35 cellular contexts compared by ENCODE assay signal in genomic region chr10:79583488-79584024, GRCh38. TPM values are rescaled to one million over a fixed set of nuclear protein-coding genes. Genes with fewer than 3 reads are reported as not detected.
"Had no signal": no experiment of that assay in that cellular context is flagged by ENCODE, and none has a peak within 500 bp of the region (broad histone marks: within the 10 kb centered on the region; RNA-seq: fewer than 3 reads in every experiment).

No MANE protein-coding gene starts in this region.

- ATAC-seq: activated CD8-positive, alpha-beta T cell treated with anti-CD3 and anti-CD28 coated beads for 36 hours; activated T-cell treated with anti-CD3 and anti-CD28 coated beads, Interleukin-2, amount 50 U/mL, for 4 hours had no signal

- H3K27ac ChIP-seq: adrenal gland, cardiac muscle cell, VCaP had no signal

- DNase-seq: activated B cell treated with CpG ODN at 0.5 μM for 24 hours; activated CD4-positive, alpha-beta T cell treated with anti-CD3 and anti-CD28 coated beads for 4 hours; activated CD4-positive, alpha-beta T cell treated with anti-CD3 and anti-CD28 coated beads, Interleukin-2, amount 10 ng/mL, durations not matched to agents 24 days and 14 days; activated CD4-positive, alpha-beta T cell treated with anti-CD3 and anti-CD28 coated beads, Interleukin-2, amount 50 U/mL, for 1 hour; activated CD4-positive, alpha-beta T cell treated with anti-CD3 and anti-CD28 coated beads, Interleukin-2, amount 50 U/mL, for 4 hours; activated CD4-positive, CD25-positive, alpha-beta regulatory T cell treated with anti-CD3 and anti-CD28 coated beads, Interleukin-2, amount 50 U/mL, for 72 hours; activated CD8-positive, alpha-beta memory T cell treated with anti-CD3 and anti-CD28 coated beads, Interleukin-2, amount 50 U/mL, for 4 hours; activated CD8-positive, alpha-beta T cell treated with anti-CD3 and anti-CD28 coated beads for 36 hours; activated effector memory CD4-positive, alpha-beta T cell treated with anti-CD3 and anti-CD28 coated beads, Interleukin-2, amount 50 U/mL, for 16 hours; activated gamma-delta T cell treated with Interleukin-2 at 50 U/mL for 16 hours; activated naive CD4-positive, alpha-beta T cell; activated naive CD4-positive, alpha-beta T cell treated with anti-CD3 and anti-CD28 coated beads for 36 hours; activated naive CD4-positive, alpha-beta T cell treated with anti-CD3 and anti-CD28 coated beads, Interleukin-2, amount 50 U/mL, for 16 hours; activated naive CD8-positive, alpha-beta T cell treated with anti-CD3 and anti-CD28 coated beads for 36 hours; activated T-cell treated with anti-CD3 and anti-CD28 coated beads for 4 hours; activated T-cell treated with anti-CD3 and anti-CD28 coated beads, Interleukin-2, amount 50 U/mL, for 1 hour; activated T-cell treated with anti-CD3 and anti-CD28 coated beads, Interleukin-2, amount 50 U/mL, for 4 hours; activated T-cell treated with anti-CD3 and anti-CD28 coated beads, Interleukin-2, amount 50 U/mL, for 72 hours; adrenal gland; amniotic stem cell; aorta; caudate nucleus; cerebellar nuclear complex; T-helper 9 cell had no signal

- H3K4me1 ChIP-seq: adrenal gland had no signal

- H3K27ac Mint-ChIP-seq: activated B cell treated with CpG ODN at 0.5 μM for 24 hours; activated CD4-positive, alpha-beta memory T cell treated with anti-CD3 and anti-CD28 coated beads for 36 hours; activated CD4-positive, alpha-beta T cell treated with anti-CD3 and anti-CD28 coated beads, Interleukin-2, amount 10 ng/mL, durations not matched to agents 24 days and 14 days; activated CD8-positive, alpha-beta T cell treated with anti-CD3 and anti-CD28 coated beads for 36 hours; activated naive CD4-positive, alpha-beta T cell treated with anti-CD3 and anti-CD28 coated beads for 36 hours; activated naive CD4-positive, alpha-beta T cell treated with anti-CD3 and anti-CD28 coated beads, Interleukin-2, amount 50 U/mL, for 72 hours; activated naive CD8-positive, alpha-beta T cell treated with anti-CD3 and anti-CD28 coated beads for 36 hours; activated T-cell treated with anti-CD3 and anti-CD28 coated beads, Interleukin-2, amount 50 U/mL, for 72 hours; brain; T-helper 1 cell treated with Interleukin-12 subunit alpha and Interleukin-12 subunit beta and Interleukin-4 antibody, amounts not matched to agents 30 μg/mL and 1 μg/mL, for 36 hours; T-helper 2 cell treated with Interferon-gamma antibody and Interleukin-4, amounts not matched to agents 5 μg/mL and 100 μg/mL, for 36 hours had no signal

- H3K4me1 Mint-ChIP-seq: activated B cell treated with CpG ODN at 0.5 μM for 24 hours; activated CD4-positive, alpha-beta T cell treated with anti-CD3 and anti-CD28 coated beads, Interleukin-2, amount 10 ng/mL, durations not matched to agents 24 days and 14 days; activated naive CD8-positive, alpha-beta T cell treated with anti-CD3 and anti-CD28 coated beads for 36 hours; brain; central memory CD8-positive, alpha-beta T cell had no signal

- H3K9me3 Mint-ChIP-seq: activated B cell treated with CpG ODN at 0.5 μM for 24 hours; activated CD4-positive, alpha-beta memory T cell treated with anti-CD3 and anti-CD28 coated beads for 36 hours; activated CD4-positive, alpha-beta T cell treated with anti-CD3 and anti-CD28 coated beads, Interleukin-2, amount 10 ng/mL, durations not matched to agents 24 days and 14 days; activated CD8-positive, alpha-beta T cell treated with anti-CD3 and anti-CD28 coated beads for 36 hours; activated naive CD4-positive, alpha-beta T cell treated with anti-CD3 and anti-CD28 coated beads for 36 hours; activated naive CD4-positive, alpha-beta T cell treated with anti-CD3 and anti-CD28 coated beads, Interleukin-2, amount 50 U/mL, for 72 hours; activated naive CD8-positive, alpha-beta T cell treated with anti-CD3 and anti-CD28 coated beads for 36 hours; activated T-cell treated with anti-CD3 and anti-CD28 coated beads, Interleukin-2, amount 50 U/mL, for 4 hours; activated T-cell treated with anti-CD3 and anti-CD28 coated beads, Interleukin-2, amount 50 U/mL, for 72 hours; central memory CD8-positive, alpha-beta T cell; T-helper 2 cell treated with Interferon-gamma antibody and Interleukin-4, amounts not matched to agents 5 μg/mL and 100 μg/mL, for 36 hours had no signal

- H3K36me3 ChIP-seq: adrenal gland, cardiac muscle cell had no signal

- H3K27me3 ChIP-seq: adrenal gland, cardiac muscle cell had no signal

- H3K4me3 Mint-ChIP-seq: activated B cell treated with CpG ODN at 0.5 μM for 24 hours; activated CD4-positive, alpha-beta memory T cell treated with anti-CD3 and anti-CD28 coated beads for 36 hours; activated CD4-positive, alpha-beta T cell treated with anti-CD3 and anti-CD28 coated beads, Interleukin-2, amount 10 ng/mL, durations not matched to agents 24 days and 14 days; activated CD8-positive, alpha-beta T cell treated with anti-CD3 and anti-CD28 coated beads for 36 hours; activated naive CD4-positive, alpha-beta T cell treated with anti-CD3 and anti-CD28 coated beads for 36 hours; activated naive CD8-positive, alpha-beta T cell treated with anti-CD3 and anti-CD28 coated beads for 36 hours; activated T-cell treated with anti-CD3 and anti-CD28 coated beads, Interleukin-2, amount 50 U/mL, for 4 hours; brain; central memory CD8-positive, alpha-beta T cell; T-helper 1 cell treated with Interleukin-12 subunit alpha and Interleukin-12 subunit beta and Interleukin-4 antibody, amounts not matched to agents 30 μg/mL and 1 μg/mL, for 36 hours; T-helper 2 cell treated with Interferon-gamma antibody and Interleukin-4, amounts not matched to agents 5 μg/mL and 100 μg/mL, for 36 hours had no signal

- H3K4me3 ChIP-seq: adrenal gland, cardiac muscle cell had no signal

- H3K36me3 Mint-ChIP-seq: activated CD4-positive, alpha-beta memory T cell treated with anti-CD3 and anti-CD28 coated beads for 36 hours; activated naive CD4-positive, alpha-beta T cell treated with anti-CD3 and anti-CD28 coated beads, Interleukin-2, amount 50 U/mL, for 72 hours; activated naive CD8-positive, alpha-beta T cell treated with anti-CD3 and anti-CD28 coated beads for 36 hours; brain had no signal

RNA-seq across cellular contexts. Expression of gene SFTPA2, which starts 23.3 kb away (rescaled TPM):
- total RNA-seq: activated B cell treated with CpG ODN at 0.5 μM for 24 hours; activated CD4-positive, alpha-beta memory T cell treated with anti-CD3 and anti-CD28 coated beads for 36 hours; activated CD4-positive, alpha-beta T cell treated with anti-CD3 and anti-CD28 coated beads, Interleukin-2, amount 10 ng/mL, durations not matched to agents 24 days and 14 days; activated CD8-positive, alpha-beta memory T cell treated with anti-CD3 and anti-CD28 coated beads for 36 hours; activated CD8-positive, alpha-beta T cell treated with anti-CD3 and anti-CD28 coated beads for 36 hours; activated naive CD4-positive, alpha-beta T cell treated with anti-CD3 and anti-CD28 coated beads for 36 hours; activated naive CD4-positive, alpha-beta T cell treated with anti-CD3 and anti-CD28 coated beads, Interleukin-2, amount 50 U/mL, for 72 hours; activated naive CD8-positive, alpha-beta T cell treated with anti-CD3 and anti-CD28 coated beads for 36 hours; activated T-cell treated with anti-CD3 and anti-CD28 coated beads, Interleukin-2, amount 50 U/mL, for 72 hours; bronchial epithelial cell; chondrocyte had no signal
- polyA plus RNA-seq: cardiac muscle cell had no signal

RNA-seq across cellular contexts. Expression of gene SFTPA1, which starts 27.2 kb away (rescaled TPM):
- total RNA-seq: activated B cell treated with CpG ODN at 0.5 μM for 24 hours; activated CD4-positive, alpha-beta memory T cell treated with anti-CD3 and anti-CD28 coated beads for 36 hours; activated CD4-positive, alpha-beta T cell treated with anti-CD3 and anti-CD28 coated beads, Interleukin-2, amount 10 ng/mL, durations not matched to agents 24 days and 14 days; activated CD8-positive, alpha-beta memory T cell treated with anti-CD3 and anti-CD28 coated beads for 36 hours; activated CD8-positive, alpha-beta T cell treated with anti-CD3 and anti-CD28 coated beads for 36 hours; activated naive CD4-positive, alpha-beta T cell treated with anti-CD3 and anti-CD28 coated beads for 36 hours; activated naive CD4-positive, alpha-beta T cell treated with anti-CD3 and anti-CD28 coated beads, Interleukin-2, amount 50 U/mL, for 72 hours; activated naive CD8-positive, alpha-beta T cell treated with anti-CD3 and anti-CD28 coated beads for 36 hours; activated T-cell treated with anti-CD3 and anti-CD28 coated beads, Interleukin-2, amount 50 U/mL, for 72 hours; bronchial epithelial cell; cardiac muscle cell; chondrocyte had no signal
- polyA plus RNA-seq: cardiac muscle cell had no signal
